ENCODE assay signal across 8 cellular contexts in the genomic region with DNA sequence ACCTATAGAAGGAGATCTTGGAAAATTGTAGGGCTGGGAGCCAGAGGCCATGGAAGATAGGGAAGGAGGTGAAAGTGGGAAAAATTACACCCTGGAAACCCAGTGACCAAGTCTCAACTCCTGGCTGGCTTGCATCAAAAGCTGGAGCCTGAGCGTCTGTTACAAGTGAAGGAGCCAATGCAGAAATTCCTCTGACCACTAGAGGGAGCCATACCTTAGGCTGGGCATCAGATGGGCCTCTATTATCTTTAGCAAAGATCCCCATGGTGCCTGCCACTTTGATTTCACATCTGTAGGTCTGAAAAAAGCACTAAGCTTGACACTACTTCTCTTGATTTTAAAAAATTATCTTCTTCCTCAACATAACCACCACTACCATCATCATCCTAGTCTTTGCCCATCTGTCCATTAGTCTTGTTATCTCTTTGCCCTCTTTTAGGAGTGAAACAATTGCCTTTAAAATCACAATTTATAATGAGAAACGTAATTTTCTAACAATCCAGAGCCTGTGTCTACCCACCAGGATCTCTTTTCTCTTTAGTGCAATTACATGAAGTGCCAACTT.
A peak's percentile ranks its signal among the peaks of the same experiment; 100 is the strongest.
DNase-seq lines count a peak whose midpoint lies in the region; ATAC-seq and TF ChIP-seq lines count a peak whose summit lies in the region.

No MANE protein-coding gene starts in this region.

- ATAC-seq in GM19467 (IDR thresholded peaks at IDR 0.05; ENCODE audit: unreplicated experiment) (peak; percentile 90), HG03521 (IDR thresholded peaks at IDR 0.05; ENCODE audit: unreplicated experiment) (peak; percentile 92), thoracic aorta (ENCODE audit: insufficient number of reproducible peaks, low FRiP score, low read depth) (no peak)

- H3K27me3 Mint-ChIP-seq in activated CD4-positive, alpha-beta memory T cell treated with anti-CD3 and anti-CD28 coated beads, Interleukin-2, amount 10 ng/mL, durations not matched to agents 7 days and 5 days, result no peaks in the 10 kb centered on the region

- H3K4me1 ChIP-seq in thoracic aorta (ENCODE audit: control insufficient read depth in 1 of 2, low read depth in 2 of 2), result peaks cover 5 to 10% of the 10 kb centered on the region in 2 donors

- no peaks in the 10 kb centered on the region for H3K36me3 ChIP-seq in thoracic aorta

- H3K9me3 Mint-ChIP-seq in activated CD4-positive, alpha-beta memory T cell treated with anti-CD3 and anti-CD28 coated beads, Interleukin-2, amount 10 ng/mL, durations not matched to agents 7 days and 5 days, result no peaks in the 10 kb centered on the region

- H3K27me3 ChIP-seq in thoracic aorta (replicated peaks; ENCODE audit: insufficient read depth), result no peaks in the 10 kb centered on the region

- POLR2A ChIA-PET in activated CD4-positive, alpha-beta memory T cell treated with anti-CD3 and anti-CD28 coated beads, Interleukin-2, amount 10 ng/mL, durations not matched to agents 7 days and 5 days (lab: Charles Lee), result interaction anchor here (1.1 kb wide), 1 partner anchor 10 kb away, joined by 3 read pairs; no protein-coding TSS in a partner anchor

- DNase-seq in DMS 273 treated with DMSO at 0.1 percent for 48 hours (lab: John Stamatoyannopoulos, UW), result peak; percentile 3
- peak; percentile 44 to 87 for DNase-seq in NCI-H524 (lab: John Stamatoyannopoulos, UW)
- DNase-seq in activated CD4-positive, alpha-beta memory T cell treated with anti-CD3 and anti-CD28 coated beads, Interleukin-2, amount 10 ng/mL, durations not matched to agents 7 days and 5 days, result peak; percentile 62
- DNase-seq in epithelial cell of esophagus (ENCODE audit: low read depth), result peak; percentile 77
- DNase-seq in mucosa of gallbladder (ENCODE audit: low spot score), result peak; percentile 75
- peak; percentile 10 for DNase-seq in thoracic aorta (ENCODE audit: low spot score)

- peak; percentile 97 for TF ChIP-seq CTCF in epithelial cell of esophagus (IDR thresholded peaks at IDR 0.05; ENCODE audit: insufficient read depth, low read depth, low read length, missing control alignments)
- TF ChIP-seq CTCF in thoracic aorta (IDR thresholded peaks at IDR 0.05), result peak; percentile 86

- no peaks in the 10 kb centered on the region for H3K36me3 Mint-ChIP-seq in activated CD4-positive, alpha-beta memory T cell treated with anti-CD3 and anti-CD28 coated beads, Interleukin-2, amount 10 ng/mL, durations not matched to agents 7 days and 5 days (ENCODE audit: low read depth)

- no peak overlapping the region for H3K27ac Mint-ChIP-seq in activated CD4-positive, alpha-beta memory T cell treated with anti-CD3 and anti-CD28 coated beads, Interleukin-2, amount 10 ng/mL, durations not matched to agents 7 days and 5 days

- H3K9me3 ChIP-seq in thoracic aorta, result no peaks in the 10 kb centered on the region

- H3K4me3 Mint-ChIP-seq in activated CD4-positive, alpha-beta memory T cell treated with anti-CD3 and anti-CD28 coated beads, Interleukin-2, amount 10 ng/mL, durations not matched to agents 7 days and 5 days, result no peak overlapping the region

- H3K27ac ChIP-seq in thoracic aorta, result no peak overlapping the region

- CTCF ChIA-PET in activated CD4-positive, alpha-beta memory T cell treated with anti-CD3 and anti-CD28 coated beads, Interleukin-2, amount 10 ng/mL, durations not matched to agents 7 days and 5 days (lab: Charles Lee), result interaction anchor here (0.7 to 2.2 kb wide), 12 partner anchors 8 to 422 kb away, joined by 3 to 6 read pairs (median 4); no protein-coding TSS in a partner anchor

- H3K4me3 ChIP-seq in epithelial cell of esophagus (ENCODE audit: low read length), result no peak overlapping the region
- no peak overlapping the region for H3K4me3 ChIP-seq in thoracic aorta

- no peaks in the 10 kb centered on the region for H3K4me1 Mint-ChIP-seq in activated CD4-positive, alpha-beta memory T cell treated with anti-CD3 and anti-CD28 coated beads, Interleukin-2, amount 10 ng/mL, durations not matched to agents 7 days and 5 days

Comparison
In these comparisons a context has a peak if more than half of its experiments do, and no peak if none do; other contexts are left out.
1. DNase-seq: peak in every context shown above with its lines; median percentile 77 in epithelial cell of esophagus; 75 in mucosa of gallbladder; 66 in NCI-H524; 62 in activated CD4-positive, alpha-beta memory T cell treated with anti-CD3 and anti-CD28 coated beads, Interleukin-2, amount 10 ng/mL, durations not matched to agents 7 days and 5 days; 10 in thoracic aorta; 3 in DMS 273 treated with DMSO at 0.1 percent for 48 hours.